Comparison of ENCODE assay signal across 18 cellular contexts in genomic region chr17:27985306-27985705, GRCh38. TPM values are rescaled to one million over a fixed set of nuclear protein-coding genes. Genes with fewer than 3 reads are reported as not detected.
A peak's percentile ranks its signal among the peaks of the same experiment; 100 is the strongest.
DNase-seq lines count a peak whose midpoint lies in the region; ATAC-seq and TF ChIP-seq lines count a peak whose summit lies in the region.
"Had no signal": no experiment of that assay in that cellular context is flagged by ENCODE, and none has a peak within 500 bp of the region (broad histone marks: within the 10 kb centered on the region; RNA-seq: fewer than 3 reads in every experiment).

No MANE protein-coding gene starts in this region.

- H3K27me3 ChIP-seq in GM06990 (replicated peaks; ENCODE audit: control insufficient read depth, insufficient read depth, low read length), result no peaks in the 10 kb centered on the region
- no peaks in the 10 kb centered on the region for H3K27me3 ChIP-seq in body of pancreas
- no peaks in the 10 kb centered on the region; the same call in 1 of the 2 replicates for H3K27me3 ChIP-seq in SJCRH30
- H3K27me3 ChIP-seq: cardiac muscle cell, thyroid gland had no signal

- peak overlapping the region; percentile 22 for H3K27ac Mint-ChIP-seq in activated T-helper 17 cell treated with anti-CD3 and anti-CD28 coated beads, Interleukin-2, amount 50 U/mL, for 72 hours
- H3K27ac Mint-ChIP-seq: activated naive CD8-positive, alpha-beta T cell treated with anti-CD3 and anti-CD28 coated beads, Interleukin-2, amount 10 ng/mL, durations not matched to agents 7 days and 5 days; progenitor cell of endocrine pancreas had no signal

- H3K9me3 ChIP-seq in mucosa of descending colon (no peaks in the 10 kb centered on the region), body of pancreas (no peaks in the 10 kb centered on the region), SJCRH30 (replicated peaks) (no peaks in the 10 kb centered on the region)
- H3K9me3 ChIP-seq: thyroid gland had no signal

- no peaks in the 10 kb centered on the region for H3K36me3 Mint-ChIP-seq in activated T-helper 17 cell treated with anti-CD3 and anti-CD28 coated beads, Interleukin-2, amount 50 U/mL, for 72 hours (ENCODE audit: low read depth)
- H3K36me3 Mint-ChIP-seq: activated naive CD8-positive, alpha-beta T cell treated with anti-CD3 and anti-CD28 coated beads, Interleukin-2, amount 10 ng/mL, durations not matched to agents 7 days and 5 days had no signal

- WGBS in body of pancreas, 2 donors, result 56 to 81% methylated on average over 7 of the region's 7 CpGs

- peaks cover 9% of the 10 kb centered on the region for H3K27me3 Mint-ChIP-seq in activated T-helper 17 cell treated with anti-CD3 and anti-CD28 coated beads, Interleukin-2, amount 50 U/mL, for 72 hours

- no peak overlapping the region for H3K4me3 Mint-ChIP-seq in activated T-helper 17 cell treated with anti-CD3 and anti-CD28 coated beads, Interleukin-2, amount 50 U/mL, for 72 hours
- H3K4me3 Mint-ChIP-seq: activated naive CD8-positive, alpha-beta T cell treated with anti-CD3 and anti-CD28 coated beads, Interleukin-2, amount 10 ng/mL, durations not matched to agents 7 days and 5 days had no signal

- ATAC-seq in activated T-helper 17 cell treated with anti-CD3 and anti-CD28 coated beads, Interleukin-2, amount 50 U/mL, for 72 hours (replicated peaks), result no peak
- ATAC-seq in mucosa of descending colon (peak; percentile 22), body of pancreas (no peak), HG03139 (IDR thresholded peaks at IDR 0.05; ENCODE audit: unreplicated experiment) (no peak)
- ATAC-seq: Panc1 had no signal

- H3K27ac ChIP-seq in body of pancreas, result no peak overlapping the region
- no peak overlapping the region for H3K27ac ChIP-seq in SJCRH30
- H3K27ac ChIP-seq: cardiac muscle cell, thyroid gland had no signal

- intact Hi-C loops in mucosa of descending colon (cut with DNase I, micrococcal nuclease), result no loop called here
- intact Hi-C loops in body of pancreas (cut with DNase I), result loop anchor here (10.0 kb wide), 1 partner anchor 51 kb away; no protein-coding TSS in a partner anchor

- DNase-seq in GM06990 (ENCODE audit: extremely low read depth, insufficient read length) (no peak), MV-4-11 (lab: John Stamatoyannopoulos, UW) (peak; percentile 6), mucosa of descending colon (no peak), body of pancreas (no peak), SJCRH30 (no peak), DMS79 (lab: John Stamatoyannopoulos, UW) (no peak)
- DNase-seq: activated CD4-positive, CD25-positive, alpha-beta regulatory T cell treated with anti-CD3 and anti-CD28 coated beads, Interleukin-2, amount 50 U/mL, for 72 hours; activated CD8-positive, alpha-beta memory T cell treated with anti-CD3 and anti-CD28 coated beads, Interleukin-2, amount 50 U/mL, for 4 hours; activated naive CD8-positive, alpha-beta T cell treated with anti-CD3 and anti-CD28 coated beads, Interleukin-2, amount 10 ng/mL, durations not matched to agents 7 days and 5 days; DMS79 treated with DMSO at 0.1 percent for 48 hours; NCI-H1105; SW 1271; thyroid gland had no signal

- H3K9me3 Mint-ChIP-seq in activated T-helper 17 cell treated with anti-CD3 and anti-CD28 coated beads, Interleukin-2, amount 50 U/mL, for 72 hours, result no peaks in the 10 kb centered on the region
- H3K9me3 Mint-ChIP-seq: activated naive CD8-positive, alpha-beta T cell treated with anti-CD3 and anti-CD28 coated beads, Interleukin-2, amount 10 ng/mL, durations not matched to agents 7 days and 5 days had no signal

- H3K4me3 ChIP-seq in GM06990 (replicated peaks; ENCODE audit: low read depth, low read length), result peak overlapping the region; percentile 8
- no peak overlapping the region for H3K4me3 ChIP-seq in mucosa of descending colon
- no peak overlapping the region for H3K4me3 ChIP-seq in body of pancreas
- H3K4me3 ChIP-seq in SJCRH30, result no peak overlapping the region
- H3K4me3 ChIP-seq: cardiac muscle cell, thyroid gland had no signal

- H3K36me3 ChIP-seq in GM06990 (ENCODE audit: control insufficient read depth, insufficient read depth, low read length) (no peaks in the 10 kb centered on the region), mucosa of descending colon (ENCODE audit: low read depth) (no peaks in the 10 kb centered on the region), body of pancreas (replicated peaks in 1 of 2; ENCODE audit: insufficient read depth in 1 of 2, low read depth in 2 of 2) (no peaks in the 10 kb centered on the region), SJCRH30 (no peaks in the 10 kb centered on the region)
- H3K36me3 ChIP-seq: cardiac muscle cell, thyroid gland had no signal

- TF ChIP-seq CTCF in GM06990 (IDR thresholded peaks at IDR 0.05; ENCODE audit: insufficient read depth, low read length, poor library complexity, severe bottlenecking) (no peak), mucosa of descending colon (IDR thresholded peaks at IDR 0.05) (no peak), body of pancreas (IDR thresholded peaks at IDR 0.05) (no peak)

- H3K4me1 ChIP-seq in mucosa of descending colon (ENCODE audit: low read depth), result no peaks in the 10 kb centered on the region
- peaks cover 4% of the 10 kb centered on the region for H3K4me1 ChIP-seq in body of pancreas
- no peaks in the 10 kb centered on the region for H3K4me1 ChIP-seq in SJCRH30

- TF ChIP-seq POLR2A in body of pancreas (IDR thresholded peaks at IDR 0.05), result no peak

- no peaks in the 10 kb centered on the region for H3K4me1 Mint-ChIP-seq in activated T-helper 17 cell treated with anti-CD3 and anti-CD28 coated beads, Interleukin-2, amount 50 U/mL, for 72 hours

RNA-seq across cellular contexts. Expression of gene NLK, which starts 57.2 kb away (rescaled TPM):
- 10 to 100 TPM in 1 of 2 donors, 1 to 10 TPM in 1; 8.2 to 11.6 TPM for total RNA-seq in activated T-helper 17 cell treated with anti-CD3 and anti-CD28 coated beads, Interleukin-2, amount 50 U/mL, for 72 hours
- total RNA-seq in mucosa of descending colon, result 10 to 100 TPM; 20.4 to 24.1 (median 21.0) TPM
- total RNA-seq in body of pancreas, result 10 to 100 TPM; 15.5 to 30.1 TPM
- 27.8 and 28.4 TPM in 2 replicates for total RNA-seq in SJCRH30 (2014; rRNA removed; shearing (Covaris generic))
